ENCODE assay signal across 1 cellular context in the genomic region with DNA sequence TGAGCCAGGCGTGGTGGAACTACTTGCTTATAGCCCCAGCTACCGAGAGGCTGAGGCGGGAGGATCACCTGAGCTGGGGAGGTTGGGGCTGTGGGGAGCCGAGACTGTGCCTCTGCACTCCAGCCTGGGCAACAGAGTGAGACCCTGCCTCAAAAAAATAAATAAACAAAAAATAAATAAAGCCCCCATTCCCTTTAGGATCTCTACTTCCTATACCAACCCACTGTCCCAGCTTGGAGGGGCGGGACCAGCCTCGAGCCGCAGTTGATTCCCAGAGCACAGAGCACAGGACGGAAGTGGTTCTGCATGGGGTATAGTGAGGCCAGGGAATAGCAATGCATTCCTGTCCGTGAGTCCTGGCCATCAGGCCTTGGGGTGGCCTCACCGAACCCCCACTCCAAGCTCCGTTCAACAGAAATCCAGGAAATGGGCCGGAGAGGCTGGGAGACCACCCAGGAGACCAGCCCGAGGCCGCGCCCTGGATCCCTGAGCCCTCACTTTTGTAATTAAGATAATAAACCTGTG.
TF ChIP-seq lines count a peak whose summit lies in the region.

No MANE protein-coding gene starts in this region.

TF ChIP-seq in GM23338, 12 proteins besides CTCF, POLR2A, EP300 and RAD21 (continued from another document):
- TF ChIP-seq, protein P1, sequence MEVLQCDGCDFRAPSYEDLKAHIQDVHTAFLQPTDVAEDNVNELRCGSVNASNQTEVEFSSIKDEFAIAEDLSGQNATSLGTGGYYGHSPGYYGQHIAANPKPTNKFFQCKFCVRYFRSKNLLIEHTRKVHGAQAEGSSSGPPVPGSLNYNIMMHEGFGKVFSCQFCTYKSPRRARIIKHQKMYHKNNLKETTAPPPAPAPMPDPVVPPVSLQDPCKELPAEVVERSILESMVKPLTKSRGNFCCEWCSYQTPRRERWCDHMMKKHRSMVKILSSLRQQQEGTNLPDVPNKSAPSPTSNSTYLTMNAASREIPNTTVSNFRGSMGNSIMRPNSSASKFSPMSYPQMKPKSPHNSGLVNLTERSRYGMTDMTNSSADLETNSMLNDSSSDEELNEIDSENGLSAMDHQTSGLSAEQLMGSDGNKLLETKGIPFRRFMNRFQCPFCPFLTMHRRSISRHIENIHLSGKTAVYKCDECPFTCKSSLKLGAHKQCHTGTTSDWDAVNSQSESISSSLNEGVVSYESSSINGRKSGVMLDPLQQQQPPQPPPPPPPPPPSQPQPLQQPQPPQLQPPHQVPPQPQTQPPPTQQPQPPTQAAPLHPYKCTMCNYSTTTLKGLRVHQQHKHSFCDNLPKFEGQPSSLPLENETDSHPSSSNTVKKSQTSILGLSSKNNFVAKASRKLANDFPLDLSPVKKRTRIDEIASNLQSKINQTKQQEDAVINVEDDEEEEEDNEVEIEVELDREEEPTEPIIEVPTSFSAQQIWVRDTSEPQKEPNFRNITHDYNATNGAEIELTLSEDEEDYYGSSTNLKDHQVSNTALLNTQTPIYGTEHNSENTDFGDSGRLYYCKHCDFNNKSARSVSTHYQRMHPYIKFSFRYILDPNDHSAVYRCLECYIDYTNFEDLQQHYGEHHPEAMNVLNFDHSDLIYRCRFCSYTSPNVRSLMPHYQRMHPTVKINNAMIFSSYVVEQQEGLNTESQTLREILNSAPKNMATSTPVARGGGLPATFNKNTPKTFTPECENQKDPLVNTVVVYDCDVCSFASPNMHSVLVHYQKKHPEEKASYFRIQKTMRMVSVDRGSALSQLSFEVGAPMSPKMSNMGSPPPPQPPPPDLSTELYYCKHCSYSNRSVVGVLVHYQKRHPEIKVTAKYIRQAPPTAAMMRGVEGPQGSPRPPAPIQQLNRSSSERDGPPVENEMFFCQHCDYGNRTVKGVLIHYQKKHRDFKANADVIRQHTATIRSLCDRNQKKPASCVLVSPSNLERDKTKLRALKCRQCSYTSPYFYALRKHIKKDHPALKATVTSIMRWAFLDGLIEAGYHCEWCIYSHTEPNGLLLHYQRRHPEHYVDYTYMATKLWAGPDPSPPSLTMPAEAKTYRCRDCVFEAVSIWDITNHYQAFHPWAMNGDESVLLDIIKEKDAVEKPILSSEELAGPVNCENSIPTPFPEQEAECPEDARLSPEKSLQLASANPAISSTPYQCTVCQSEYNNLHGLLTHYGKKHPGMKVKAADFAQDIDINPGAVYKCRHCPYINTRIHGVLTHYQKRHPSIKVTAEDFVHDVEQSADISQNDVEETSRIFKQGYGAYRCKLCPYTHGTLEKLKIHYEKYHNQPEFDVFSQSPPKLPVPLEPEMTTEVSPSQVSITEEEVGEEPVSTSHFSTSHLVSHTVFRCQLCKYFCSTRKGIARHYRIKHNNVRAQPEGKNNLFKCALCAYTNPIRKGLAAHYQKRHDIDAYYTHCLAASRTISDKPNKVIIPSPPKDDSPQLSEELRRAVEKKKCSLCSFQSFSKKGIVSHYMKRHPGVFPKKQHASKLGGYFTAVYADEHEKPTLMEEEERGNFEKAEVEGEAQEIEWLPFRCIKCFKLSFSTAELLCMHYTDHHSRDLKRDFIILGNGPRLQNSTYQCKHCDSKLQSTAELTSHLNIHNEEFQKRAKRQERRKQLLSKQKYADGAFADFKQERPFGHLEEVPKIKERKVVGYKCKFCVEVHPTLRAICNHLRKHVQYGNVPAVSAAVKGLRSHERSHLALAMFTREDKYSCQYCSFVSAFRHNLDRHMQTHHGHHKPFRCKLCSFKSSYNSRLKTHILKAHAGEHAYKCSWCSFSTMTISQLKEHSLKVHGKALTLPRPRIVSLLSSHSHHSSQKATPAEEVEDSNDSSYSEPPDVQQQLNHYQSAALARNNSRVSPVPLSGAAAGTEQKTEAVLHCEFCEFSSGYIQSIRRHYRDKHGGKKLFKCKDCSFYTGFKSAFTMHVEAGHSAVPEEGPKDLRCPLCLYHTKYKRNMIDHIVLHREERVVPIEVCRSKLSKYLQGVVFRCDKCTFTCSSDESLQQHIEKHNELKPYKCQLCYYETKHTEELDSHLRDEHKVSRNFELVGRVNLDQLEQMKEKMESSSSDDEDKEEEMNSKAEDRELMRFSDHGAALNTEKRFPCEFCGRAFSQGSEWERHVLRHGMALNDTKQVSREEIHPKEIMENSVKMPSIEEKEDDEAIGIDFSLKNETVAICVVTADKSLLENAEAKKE (CRISPR knock-in tag; IDR thresholded peaks at IDR 0.05): no peak
- no peak for TF ChIP-seq NANOG (IDR thresholded peaks at IDR 0.05; ENCODE audit: borderline replicate concordance)
TF ChIP-seq in GM23338: peak in this region for 0.
